1 cellular context compared by ENCODE assay signal in the genomic region with DNA sequence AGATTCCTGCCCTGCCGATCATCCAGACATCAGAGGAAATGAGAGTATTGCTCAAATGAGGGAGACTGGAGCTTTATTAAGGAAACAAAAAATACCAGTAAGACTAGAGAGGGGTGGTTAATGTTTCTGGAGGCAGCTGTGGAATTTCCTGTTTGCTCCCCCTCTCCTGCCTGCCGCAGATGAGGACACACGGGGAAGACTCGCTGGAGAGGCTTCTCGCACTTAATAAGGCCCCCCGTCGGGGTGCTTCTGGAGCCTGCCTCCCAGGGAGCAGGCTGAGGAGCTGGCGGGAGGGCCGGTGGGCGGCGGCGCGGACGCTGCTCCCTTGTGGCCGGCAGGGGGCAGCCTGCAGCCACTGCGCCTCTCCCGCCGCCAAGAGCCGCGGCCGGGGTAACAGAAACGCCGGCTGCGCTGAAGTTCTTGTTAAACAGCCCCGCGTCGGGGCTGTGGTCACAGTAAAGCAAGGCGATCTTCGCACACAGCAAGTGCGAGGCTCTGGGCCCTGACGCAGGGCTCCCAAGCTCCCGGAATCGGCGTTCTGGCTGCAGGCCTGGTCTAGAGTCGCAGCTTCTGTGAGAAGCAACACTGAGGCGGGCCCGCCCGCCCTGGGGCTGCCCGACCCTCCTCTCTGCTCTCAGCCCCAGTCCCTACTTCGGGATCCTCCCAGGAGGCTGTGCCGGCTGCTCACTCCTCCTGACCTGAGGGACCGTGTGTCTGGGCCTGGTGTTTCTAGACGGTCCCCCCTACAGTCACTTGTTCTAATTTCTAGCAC.
TF ChIP-seq lines count a peak whose summit lies in the region.

No MANE protein-coding gene starts in this region.

TF ChIP-seq in neural cell, 6 proteins besides CTCF, POLR2A, EP300 and RAD21:
- TF ChIP-seq, protein P1, sequence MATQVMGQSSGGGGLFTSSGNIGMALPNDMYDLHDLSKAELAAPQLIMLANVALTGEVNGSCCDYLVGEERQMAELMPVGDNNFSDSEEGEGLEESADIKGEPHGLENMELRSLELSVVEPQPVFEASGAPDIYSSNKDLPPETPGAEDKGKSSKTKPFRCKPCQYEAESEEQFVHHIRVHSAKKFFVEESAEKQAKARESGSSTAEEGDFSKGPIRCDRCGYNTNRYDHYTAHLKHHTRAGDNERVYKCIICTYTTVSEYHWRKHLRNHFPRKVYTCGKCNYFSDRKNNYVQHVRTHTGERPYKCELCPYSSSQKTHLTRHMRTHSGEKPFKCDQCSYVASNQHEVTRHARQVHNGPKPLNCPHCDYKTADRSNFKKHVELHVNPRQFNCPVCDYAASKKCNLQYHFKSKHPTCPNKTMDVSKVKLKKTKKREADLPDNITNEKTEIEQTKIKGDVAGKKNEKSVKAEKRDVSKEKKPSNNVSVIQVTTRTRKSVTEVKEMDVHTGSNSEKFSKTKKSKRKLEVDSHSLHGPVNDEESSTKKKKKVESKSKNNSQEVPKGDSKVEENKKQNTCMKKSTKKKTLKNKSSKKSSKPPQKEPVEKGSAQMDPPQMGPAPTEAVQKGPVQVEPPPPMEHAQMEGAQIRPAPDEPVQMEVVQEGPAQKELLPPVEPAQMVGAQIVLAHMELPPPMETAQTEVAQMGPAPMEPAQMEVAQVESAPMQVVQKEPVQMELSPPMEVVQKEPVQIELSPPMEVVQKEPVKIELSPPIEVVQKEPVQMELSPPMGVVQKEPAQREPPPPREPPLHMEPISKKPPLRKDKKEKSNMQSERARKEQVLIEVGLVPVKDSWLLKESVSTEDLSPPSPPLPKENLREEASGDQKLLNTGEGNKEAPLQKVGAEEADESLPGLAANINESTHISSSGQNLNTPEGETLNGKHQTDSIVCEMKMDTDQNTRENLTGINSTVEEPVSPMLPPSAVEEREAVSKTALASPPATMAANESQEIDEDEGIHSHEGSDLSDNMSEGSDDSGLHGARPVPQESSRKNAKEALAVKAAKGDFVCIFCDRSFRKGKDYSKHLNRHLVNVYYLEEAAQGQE (IDR thresholded peaks at IDR 0.05; ENCODE audit: borderline replicate concordance) = peak; percentile 48
- no peak for TF ChIP-seq EZH2 (IDR thresholded peaks at IDR 0.05; ENCODE audit: borderline replicate concordance, insufficient read depth, low read length, poor library complexity, severe bottlenecking)
- TF ChIP-seq SMC3 (conservative IDR thresholded peaks at IDR 0.05; ENCODE audit: poor library complexity) = peak; percentile 93
- TF ChIP-seq MXI1 (conservative IDR thresholded peaks at IDR 0.05; ENCODE audit: poor library complexity, severe bottlenecking) = peak; percentile 38
